ENCODE assay signal across 8 cellular contexts in the genomic region with DNA sequence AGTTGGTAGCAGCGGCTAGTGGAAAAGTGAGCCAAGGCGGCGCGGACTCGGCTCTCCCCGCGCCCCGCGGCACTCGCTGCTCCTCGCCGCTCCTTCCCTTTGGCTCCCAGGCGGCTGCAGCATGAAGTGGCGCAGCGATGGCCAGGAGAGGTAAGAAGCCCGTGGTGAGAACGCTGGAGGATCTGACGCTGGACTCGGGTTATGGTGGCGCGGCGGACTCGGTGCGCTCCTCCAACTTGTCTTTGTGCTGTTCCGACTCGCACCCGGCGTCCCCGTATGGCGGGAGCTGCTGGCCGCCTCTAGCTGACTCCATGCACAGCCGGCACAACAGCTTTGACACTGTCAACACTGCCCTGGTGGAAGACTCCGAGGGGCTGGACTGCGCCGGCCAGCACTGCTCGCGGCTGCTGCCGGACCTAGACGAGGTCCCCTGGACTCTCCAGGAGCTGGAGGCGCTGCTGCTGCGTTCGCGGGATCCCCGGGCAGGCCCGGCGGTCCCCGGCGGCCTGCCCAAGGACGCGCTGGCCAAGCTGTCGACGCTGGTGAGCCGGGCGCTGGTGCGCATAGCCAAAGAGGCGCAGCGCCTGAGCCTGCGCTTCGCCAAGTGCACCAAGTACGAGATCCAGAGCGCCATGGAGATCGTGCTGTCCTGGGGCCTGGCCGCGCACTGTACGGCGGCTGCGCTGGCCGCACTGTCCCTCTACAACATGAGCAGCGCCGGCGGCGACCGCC.
DNase-seq lines count a peak whose midpoint lies in the region; ATAC-seq and TF ChIP-seq lines count a peak whose summit lies in the region.

No MANE protein-coding gene starts in this region.

- H3K9me3 Mint-ChIP-seq in progenitor cell of endocrine pancreas (ENCODE audit: low read depth) = no peaks in the 10 kb centered on the region

- intact Hi-C loops in Right ventricle myocardium superior (cut with DNase I) = no loop called here

- peak overlapping the region; percentile 92 for H3K4me3 Mint-ChIP-seq in progenitor cell of endocrine pancreas (ENCODE audit: low read depth)

- peak overlapping the region; percentile 25 for H3K4me3 ChIP-seq in NB4 (ENCODE audit: low read depth, low read length)

- DNase-seq in DMS53 (lab: John Stamatoyannopoulos, UW) = peak; percentile 80
- DNase-seq in NB4 (ENCODE audit: low read depth) = peak; percentile 59
- peak; percentile 20 for DNase-seq in activated naive CD4-positive, alpha-beta T cell treated with Interleukin-2 at 50 U/mL for 16 hours
- DNase-seq in Right ventricle myocardium superior = peak; percentile 42
- peak; percentile 23 for DNase-seq in progenitor cell of endocrine pancreas (ENCODE audit: low spot score, unreplicated experiment)
- DNase-seq in HCEC 1CT = no peak
- DNase-seq in KG1 (lab: John Stamatoyannopoulos, UW) = no peak

- peaks cover 19% of the 10 kb centered on the region for H3K4me1 Mint-ChIP-seq in progenitor cell of endocrine pancreas (ENCODE audit: low read depth)

- H3K27ac Mint-ChIP-seq in progenitor cell of endocrine pancreas = no peak overlapping the region

- ATAC-seq in Right ventricle myocardium superior (ENCODE audit: poor library complexity) (peak; percentile 28), HG02623 (IDR thresholded peaks at IDR 0.05; ENCODE audit: unreplicated experiment) (no peak)

- TF ChIP-seq CTCF in NB4 (IDR thresholded peaks at IDR 0.05; ENCODE audit: low read depth, low read length) (no peak), progenitor cell of endocrine pancreas (IDR thresholded peaks at IDR 0.05; ENCODE audit: unreplicated experiment) (no peak)

- no peaks in the 10 kb centered on the region for H3K36me3 Mint-ChIP-seq in progenitor cell of endocrine pancreas (ENCODE audit: insufficient read depth)

- H3K27me3 Mint-ChIP-seq in progenitor cell of endocrine pancreas = peaks cover 79% of the 10 kb centered on the region

- no peak for TF ChIP-seq POLR2A in NB4 (IDR thresholded peaks at IDR 0.05; ENCODE audit: extremely low read depth, insufficient read length)

Comparison
In these comparisons a context has a peak if more than half of its experiments do, and no peak if none do; other contexts are left out.
1. DNase-seq: peak in DMS53 (single experiment), NB4 (single experiment), activated naive CD4-positive, alpha-beta T cell treated with Interleukin-2 at 50 U/mL for 16 hours (single experiment), Right ventricle myocardium superior (single experiment) and progenitor cell of endocrine pancreas (single experiment); none in HCEC 1CT (single experiment) and KG1 (single experiment).